Comparison of ENCODE assay signal across 1 cellular context in the genomic region with DNA sequence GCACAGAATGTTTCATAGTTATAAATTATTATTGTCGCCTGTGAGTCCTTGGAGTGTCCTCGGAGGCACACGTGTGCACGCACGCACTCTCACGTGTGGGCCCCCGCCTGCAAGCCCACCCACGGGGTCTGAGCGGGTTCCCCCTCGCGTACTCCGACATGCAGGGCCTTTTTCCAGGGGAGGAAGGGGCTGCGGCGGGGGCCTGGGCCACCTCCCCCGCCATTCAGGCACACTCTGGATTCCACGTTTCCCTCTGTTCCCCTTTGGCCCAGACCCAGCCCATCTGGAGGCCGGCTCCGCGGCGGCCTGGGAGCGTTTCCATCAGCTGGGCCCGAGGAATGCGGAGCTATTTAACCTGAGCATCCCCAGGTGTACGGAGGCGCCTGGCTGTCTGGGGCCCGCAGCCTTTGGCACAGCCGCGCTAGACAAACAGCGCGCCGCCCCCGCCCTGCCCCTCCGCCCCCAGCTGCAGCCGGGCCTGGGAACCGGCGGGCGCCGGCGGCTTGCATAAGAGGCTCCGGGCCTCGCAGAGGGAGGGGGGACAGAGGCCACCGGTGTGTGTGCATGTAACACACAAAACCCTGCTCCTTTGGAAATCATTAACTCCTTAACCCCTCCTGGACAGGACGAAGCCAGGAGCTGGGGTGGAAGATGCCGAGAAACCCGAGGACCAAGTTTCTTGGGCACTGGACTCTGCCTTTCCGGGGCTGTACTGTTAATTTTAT.
TF ChIP-seq lines count a peak whose summit lies in the region.

No MANE protein-coding gene starts in this region.

TF ChIP-seq in HepG2, 621 proteins besides CTCF, POLR2A, EP300 and RAD21 (continued from another document and continues in another):
- TF ChIP-seq NFYC (CRISPR knock-in tag; IDR thresholded peaks at IDR 0.05) (peak; percentile 68), ZEB1 (IDR thresholded peaks at IDR 0.05; ENCODE audit: insufficient replicate concordance, low read depth) (no peak), ZNF569 (CRISPR knock-in tag; IDR thresholded peaks at IDR 0.05; ENCODE audit: borderline replicate concordance) (peak; percentile 90; the same call in 1 of the 2 replicates), ZUFSP (CRISPR knock-in tag; IDR thresholded peaks at IDR 0.05; ENCODE audit: borderline replicate concordance) (0 out of 2 replicates have a peak, but pooled peaks have one; percentile 63), SRSF9 (IDR thresholded peaks at IDR 0.05; ENCODE audit: borderline replicate concordance, insufficient read depth, low read depth, low read length, poor library complexity, severe bottlenecking) (no peak), HNF4A (CRISPR knock-in tag; IDR thresholded peaks at IDR 0.05) (peak; percentile 96), ZNF329 (CRISPR knock-in tag; IDR thresholded peaks at IDR 0.05; ENCODE audit: low read depth) (0 out of 2 replicates have a peak, but pooled peaks have one; percentile 70), LRRFIP1 (CRISPR knock-in tag; conservative IDR thresholded peaks at IDR 0.05) (peak; percentile 70; the same call in 1 of the 2 replicates), ZNF597 (CRISPR knock-in tag; IDR thresholded peaks at IDR 0.05) (no peak), MTERF4 (CRISPR knock-in tag; IDR thresholded peaks at IDR 0.05) (peak; percentile 99), SIN3B (IDR thresholded peaks at IDR 0.05; ENCODE audit: low read length) (0 out of 2 replicates have a peak, but pooled peaks have one; percentile 22), ZNF557 (CRISPR knock-in tag; IDR thresholded peaks at IDR 0.05) (peak; percentile 68; the same call in 1 of the 2 replicates), ZSCAN21 (CRISPR knock-in tag; IDR thresholded peaks at IDR 0.05; ENCODE audit: borderline replicate concordance) (peak; percentile 98), SP5 (CRISPR knock-in tag; IDR thresholded peaks at IDR 0.05; ENCODE audit: borderline replicate concordance, low read depth) (peak; percentile 99), ZNF556 (CRISPR knock-in tag; IDR thresholded peaks at IDR 0.05; ENCODE audit: borderline replicate concordance) (peak; percentile 99), U2AF2 (IDR thresholded peaks at IDR 0.05; ENCODE audit: low read depth, low read length) (no peak), ZNF761 (CRISPR knock-in tag; conservative IDR thresholded peaks at IDR 0.05) (peak; percentile 98), YY1 (IDR thresholded peaks at IDR 0.05; ENCODE audit: insufficient read depth, insufficient replicate concordance, low read depth, low read length) (peak; percentile 87), ZZZ3 (CRISPR knock-in tag; IDR thresholded peaks at IDR 0.05; ENCODE audit: borderline replicate concordance) (peak; percentile 96)
- TF ChIP-seq, protein P1, sequence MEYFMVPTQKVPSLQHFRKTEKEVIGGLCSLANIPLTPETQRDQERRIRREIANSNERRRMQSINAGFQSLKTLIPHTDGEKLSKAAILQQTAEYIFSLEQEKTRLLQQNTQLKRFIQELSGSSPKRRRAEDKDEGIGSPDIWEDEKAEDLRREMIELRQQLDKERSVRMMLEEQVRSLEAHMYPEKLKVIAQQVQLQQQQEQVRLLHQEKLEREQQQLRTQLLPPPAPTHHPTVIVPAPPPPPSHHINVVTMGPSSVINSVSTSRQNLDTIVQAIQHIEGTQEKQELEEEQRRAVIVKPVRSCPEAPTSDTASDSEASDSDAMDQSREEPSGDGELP (IDR thresholded peaks at IDR 0.05; ENCODE audit: borderline replicate concordance, low read depth) = peak; percentile 100
- TF ChIP-seq, protein P2, sequence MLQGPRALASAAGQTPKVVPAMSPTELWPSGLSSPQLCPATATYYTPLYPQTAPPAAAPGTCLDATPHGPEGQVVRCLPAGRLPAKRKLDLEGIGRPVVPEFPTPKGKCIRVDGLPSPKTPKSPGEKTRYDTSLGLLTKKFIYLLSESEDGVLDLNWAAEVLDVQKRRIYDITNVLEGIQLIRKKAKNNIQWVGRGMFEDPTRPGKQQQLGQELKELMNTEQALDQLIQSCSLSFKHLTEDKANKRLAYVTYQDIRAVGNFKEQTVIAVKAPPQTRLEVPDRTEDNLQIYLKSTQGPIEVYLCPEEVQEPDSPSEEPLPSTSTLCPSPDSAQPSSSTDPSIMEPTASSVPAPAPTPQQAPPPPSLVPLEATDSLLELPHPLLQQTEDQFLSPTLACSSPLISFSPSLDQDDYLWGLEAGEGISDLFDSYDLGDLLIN (CRISPR knock-in tag; IDR thresholded peaks at IDR 0.05; ENCODE audit: borderline replicate concordance) = peak; percentile 98
- TF ChIP-seq, protein P3, sequence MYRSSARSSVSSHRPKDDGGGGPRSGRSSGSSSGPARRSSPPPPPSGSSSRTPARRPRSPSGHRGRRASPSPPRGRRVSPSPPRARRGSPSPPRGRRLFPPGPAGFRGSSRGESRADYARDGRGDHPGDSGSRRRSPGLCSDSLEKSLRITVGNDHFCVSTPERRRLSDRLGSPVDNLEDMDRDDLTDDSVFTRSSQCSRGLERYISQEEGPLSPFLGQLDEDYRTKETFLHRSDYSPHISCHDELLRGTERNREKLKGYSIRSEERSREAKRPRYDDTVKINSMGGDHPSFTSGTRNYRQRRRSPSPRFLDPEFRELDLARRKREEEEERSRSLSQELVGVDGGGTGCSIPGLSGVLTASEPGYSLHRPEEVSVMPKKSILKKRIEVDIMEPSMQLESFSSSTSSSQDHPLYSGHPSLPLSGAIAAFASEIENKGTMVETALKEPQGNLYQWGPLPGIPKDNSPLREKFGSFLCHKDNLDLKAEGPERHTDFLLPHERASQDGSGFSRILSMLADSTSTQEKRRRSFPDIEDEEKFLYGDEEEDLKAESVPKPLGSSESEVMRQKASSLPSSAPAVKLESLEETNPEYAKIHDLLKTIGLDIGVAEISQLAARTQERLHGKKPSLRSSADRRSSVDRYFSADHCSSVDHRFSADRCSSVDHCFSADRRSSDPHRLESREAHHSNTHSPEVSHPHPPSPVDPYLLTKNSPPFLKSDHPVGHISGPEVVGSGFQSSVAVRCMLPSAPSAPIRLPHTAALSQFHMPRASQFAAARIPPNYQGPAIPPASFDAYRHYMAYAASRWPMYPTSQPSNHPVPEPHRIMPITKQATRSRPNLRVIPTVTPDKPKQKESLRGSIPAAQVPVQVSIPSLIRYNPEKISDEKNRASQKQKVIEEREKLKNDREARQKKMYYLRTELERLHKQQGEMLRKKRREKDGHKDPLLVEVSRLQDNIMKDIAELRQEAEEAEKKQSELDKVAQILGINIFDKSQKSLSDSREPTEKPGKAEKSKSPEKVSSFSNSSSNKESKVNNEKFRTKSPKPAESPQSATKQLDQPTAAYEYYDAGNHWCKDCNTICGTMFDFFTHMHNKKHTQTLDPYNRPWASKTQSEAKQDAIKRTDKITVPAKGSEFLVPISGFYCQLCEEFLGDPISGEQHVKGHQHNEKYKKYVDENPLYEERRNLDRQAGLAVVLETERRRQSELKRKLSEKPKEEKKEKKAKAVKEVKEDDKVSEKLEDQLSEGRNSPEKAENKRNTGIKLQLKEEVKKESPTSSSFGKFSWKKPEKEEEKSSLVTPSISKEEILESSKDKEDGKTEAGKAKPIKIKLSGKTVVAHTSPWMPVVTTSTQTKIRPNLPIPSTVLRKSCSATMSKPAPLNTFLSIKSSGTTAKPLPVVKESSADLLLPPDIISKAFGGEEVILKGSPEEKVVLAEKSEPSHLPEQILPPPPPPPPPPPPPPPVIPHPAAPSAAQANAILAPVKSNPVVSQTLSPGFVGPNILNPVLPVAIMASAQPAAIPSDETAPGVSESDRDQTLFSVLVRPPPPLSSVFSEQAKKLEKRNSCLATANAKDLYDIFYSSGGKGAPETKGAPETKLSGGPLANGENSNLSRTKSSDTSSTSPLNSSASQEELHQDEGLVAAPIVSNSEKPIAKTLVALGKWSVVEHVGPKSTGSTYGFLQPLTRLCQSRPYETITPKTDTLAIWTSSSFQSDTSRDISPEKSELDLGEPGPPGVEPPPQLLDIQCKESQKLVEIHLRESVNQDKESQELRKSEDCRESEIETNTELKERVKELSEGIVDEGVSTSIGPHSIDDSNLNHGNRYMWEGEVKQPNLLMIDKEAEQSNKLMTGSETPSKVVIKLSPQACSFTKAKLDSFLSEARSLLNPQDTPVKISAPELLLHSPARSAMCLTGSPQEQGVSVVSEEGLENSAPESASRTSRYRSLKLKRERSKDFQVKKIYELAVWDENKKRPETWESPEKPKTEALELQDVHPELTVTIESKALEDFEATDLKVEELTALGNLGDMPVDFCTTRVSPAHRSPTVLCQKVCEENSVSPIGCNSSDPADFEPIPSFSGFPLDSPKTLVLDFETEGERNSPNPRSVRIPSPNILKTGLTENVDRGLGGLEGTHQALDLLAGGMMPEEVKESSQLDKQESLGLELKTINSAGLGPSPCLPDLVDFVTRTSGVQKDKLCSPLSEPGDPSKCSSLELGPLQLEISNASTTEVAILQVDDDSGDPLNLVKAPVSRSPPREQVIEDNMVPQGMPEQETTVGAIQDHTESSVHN (CRISPR knock-in tag; IDR thresholded peaks at IDR 0.05) = peak; percentile 98
- TF ChIP-seq, protein P4, sequence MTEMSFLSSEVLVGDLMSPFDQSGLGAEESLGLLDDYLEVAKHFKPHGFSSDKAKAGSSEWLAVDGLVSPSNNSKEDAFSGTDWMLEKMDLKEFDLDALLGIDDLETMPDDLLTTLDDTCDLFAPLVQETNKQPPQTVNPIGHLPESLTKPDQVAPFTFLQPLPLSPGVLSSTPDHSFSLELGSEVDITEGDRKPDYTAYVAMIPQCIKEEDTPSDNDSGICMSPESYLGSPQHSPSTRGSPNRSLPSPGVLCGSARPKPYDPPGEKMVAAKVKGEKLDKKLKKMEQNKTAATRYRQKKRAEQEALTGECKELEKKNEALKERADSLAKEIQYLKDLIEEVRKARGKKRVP (CRISPR knock-in tag; IDR thresholded peaks at IDR 0.05) = peak in 1 of 2 experiments; percentile 97; a peak in 2 of 4 replicates
- TF ChIP-seq, protein P5, sequence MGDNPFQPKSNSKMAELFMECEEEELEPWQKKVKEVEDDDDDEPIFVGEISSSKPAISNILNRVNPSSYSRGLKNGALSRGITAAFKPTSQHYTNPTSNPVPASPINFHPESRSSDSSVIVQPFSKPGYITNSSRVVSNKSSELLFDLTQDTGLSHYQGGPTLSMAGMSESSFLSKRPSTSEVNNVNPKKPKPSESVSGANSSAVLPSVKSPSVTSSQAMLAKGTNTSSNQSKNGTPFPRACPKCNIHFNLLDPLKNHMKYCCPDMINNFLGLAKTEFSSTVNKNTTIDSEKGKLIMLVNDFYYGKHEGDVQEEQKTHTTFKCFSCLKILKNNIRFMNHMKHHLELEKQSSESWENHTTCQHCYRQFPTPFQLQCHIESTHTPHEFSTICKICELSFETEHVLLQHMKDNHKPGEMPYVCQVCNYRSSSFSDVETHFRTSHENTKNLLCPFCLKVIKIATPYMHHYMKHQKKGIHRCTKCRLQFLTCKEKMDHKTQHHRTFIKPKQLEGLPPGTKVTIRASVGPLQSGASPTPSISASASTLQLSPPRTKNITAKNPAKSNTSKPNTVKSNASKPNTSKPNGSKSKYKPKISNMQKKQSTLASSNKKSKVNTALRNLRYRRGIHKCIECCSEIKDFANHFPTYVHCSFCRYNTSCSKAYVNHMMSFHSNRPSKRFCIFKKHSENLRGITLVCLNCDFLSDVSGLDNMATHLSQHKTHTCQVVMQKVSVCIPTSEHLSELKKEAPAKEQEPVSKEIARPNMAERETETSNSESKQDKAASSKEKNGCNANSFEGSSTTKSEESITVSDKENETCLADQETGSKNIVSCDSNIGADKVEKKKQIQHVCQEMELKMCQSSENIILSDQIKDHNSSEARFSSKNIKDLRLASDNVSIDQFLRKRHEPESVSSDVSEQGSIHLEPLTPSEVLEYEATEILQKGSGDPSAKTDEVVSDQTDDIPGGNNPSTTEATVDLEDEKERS (CRISPR knock-in tag; IDR thresholded peaks at IDR 0.05) = peak; percentile 89; the same call in 1 of the 2 replicates
